ENCODE assay signal across 1 cellular context in genomic region chr5:43483210-43484048, GRCh38.
TF ChIP-seq lines count a peak whose summit lies in the region.

TMEM267 (minus strand) TSS chr5:43483865; CDS start chr5:43453969, 29,896 bp downstream.

TF ChIP-seq in K562, 482 proteins besides CTCF, POLR2A, EP300 and RAD21 (continued from another document and continues in another):
- TF ChIP-seq THRA (IDR thresholded peaks at IDR 0.05) = no peak
- no peak for TF ChIP-seq ZNF324 (CRISPR knock-in tag; IDR thresholded peaks at IDR 0.05)
- TF ChIP-seq HIVEP1 (CRISPR knock-in tag; IDR thresholded peaks at IDR 0.05) = no peak
- peak in 1 of 2 experiments; percentile 54; a peak in 1 of 4 replicates for TF ChIP-seq FOXA3 (CRISPR knock-in tag; conservative IDR thresholded peaks at IDR 0.05 in 1 of 2, IDR thresholded peaks at IDR 0.05 in 1 of 2)
- TF ChIP-seq OTX1 (CRISPR knock-in tag; IDR thresholded peaks at IDR 0.05) = no peak
- 0 out of 2 replicates have a peak, but pooled peaks have one; percentile 11 for TF ChIP-seq ZNF583 (CRISPR knock-in tag; IDR thresholded peaks at IDR 0.05)
- TF ChIP-seq FOXP4 (CRISPR knock-in tag; IDR thresholded peaks at IDR 0.05; ENCODE audit: borderline replicate concordance) = 0 out of 2 replicates have a peak, but pooled peaks have one; percentile 24
- TF ChIP-seq TAF7 (tag; IDR thresholded peaks at IDR 0.05) = peak; percentile 80; the same call in 1 of the 2 replicates
- no peak for TF ChIP-seq KHSRP (IDR thresholded peaks at IDR 0.05)
- TF ChIP-seq RBM22 (IDR thresholded peaks at IDR 0.05; ENCODE audit: low read depth, low read length, poor library complexity, severe bottlenecking) = peak; percentile 94
- TF ChIP-seq, protein P1, sequence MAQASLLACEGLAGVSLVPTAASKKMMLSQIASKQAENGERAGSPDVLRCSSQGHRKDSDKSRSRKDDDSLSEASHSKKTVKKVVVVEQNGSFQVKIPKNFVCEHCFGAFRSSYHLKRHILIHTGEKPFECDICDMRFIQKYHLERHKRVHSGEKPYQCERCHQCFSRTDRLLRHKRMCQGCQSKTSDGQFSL (CRISPR knock-in tag; IDR thresholded peaks at IDR 0.05) = 0 out of 2 replicates have a peak, but pooled peaks have one; percentile 11
- TF ChIP-seq, protein P1 (tag; IDR thresholded peaks at IDR 0.05) = no peak
- TF ChIP-seq JUNB (CRISPR knock-in tag; conservative IDR thresholded peaks at IDR 0.05) = no peak
- 0 out of 2 replicates have a peak, but pooled peaks have one; percentile 48 for TF ChIP-seq TGIF2 (CRISPR knock-in tag; IDR thresholded peaks at IDR 0.05)
- TF ChIP-seq, protein P2, sequence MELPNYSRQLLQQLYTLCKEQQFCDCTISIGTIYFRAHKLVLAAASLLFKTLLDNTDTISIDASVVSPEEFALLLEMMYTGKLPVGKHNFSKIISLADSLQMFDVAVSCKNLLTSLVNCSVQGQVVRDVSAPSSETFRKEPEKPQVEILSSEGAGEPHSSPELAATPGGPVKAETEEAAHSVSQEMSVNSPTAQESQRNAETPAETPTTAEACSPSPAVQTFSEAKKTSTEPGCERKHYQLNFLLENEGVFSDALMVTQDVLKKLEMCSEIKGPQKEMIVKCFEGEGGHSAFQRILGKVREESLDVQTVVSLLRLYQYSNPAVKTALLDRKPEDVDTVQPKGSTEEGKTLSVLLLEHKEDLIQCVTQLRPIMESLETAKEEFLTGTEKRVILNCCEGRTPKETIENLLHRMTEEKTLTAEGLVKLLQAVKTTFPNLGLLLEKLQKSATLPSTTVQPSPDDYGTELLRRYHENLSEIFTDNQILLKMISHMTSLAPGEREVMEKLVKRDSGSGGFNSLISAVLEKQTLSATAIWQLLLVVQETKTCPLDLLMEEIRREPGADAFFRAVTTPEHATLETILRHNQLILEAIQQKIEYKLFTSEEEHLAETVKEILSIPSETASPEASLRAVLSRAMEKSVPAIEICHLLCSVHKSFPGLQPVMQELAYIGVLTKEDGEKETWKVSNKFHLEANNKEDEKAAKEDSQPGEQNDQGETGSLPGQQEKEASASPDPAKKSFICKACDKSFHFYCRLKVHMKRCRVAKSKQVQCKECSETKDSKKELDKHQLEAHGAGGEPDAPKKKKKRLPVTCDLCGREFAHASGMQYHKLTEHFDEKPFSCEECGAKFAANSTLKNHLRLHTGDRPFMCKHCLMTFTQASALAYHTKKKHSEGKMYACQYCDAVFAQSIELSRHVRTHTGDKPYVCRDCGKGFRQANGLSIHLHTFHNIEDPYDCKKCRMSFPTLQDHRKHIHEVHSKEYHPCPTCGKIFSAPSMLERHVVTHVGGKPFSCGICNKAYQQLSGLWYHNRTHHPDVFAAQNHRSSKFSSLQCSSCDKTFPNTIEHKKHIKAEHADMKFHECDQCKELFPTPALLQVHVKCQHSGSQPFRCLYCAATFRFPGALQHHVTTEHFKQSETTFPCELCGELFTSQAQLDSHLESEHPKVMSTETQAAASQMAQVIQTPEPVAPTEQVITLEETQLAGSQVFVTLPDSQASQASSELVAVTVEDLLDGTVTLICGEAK (IDR thresholded peaks at IDR 0.05) = no peak
- TF ChIP-seq, protein P2 (CRISPR knock-in tag; IDR thresholded peaks at IDR 0.05) = no peak
- peak; percentile 95 for TF ChIP-seq PRPF4 (IDR thresholded peaks at IDR 0.05; ENCODE audit: insufficient read depth, low read depth, low read length, poor library complexity, severe bottlenecking)
- TF ChIP-seq SRSF3 (IDR thresholded peaks at IDR 0.05; ENCODE audit: insufficient read depth, low read length) = peak; percentile 81; the same call in 1 of the 2 replicates
- no peak for TF ChIP-seq ARID2 (IDR thresholded peaks at IDR 0.05)
- no peak for TF ChIP-seq TFAM (CRISPR knock-in tag; conservative IDR thresholded peaks at IDR 0.05)
- TF ChIP-seq RUNX1 (IDR thresholded peaks at IDR 0.05; ENCODE audit: low read depth) = no peak
- TF ChIP-seq GATAD2A (IDR thresholded peaks at IDR 0.05) = peak; percentile 89
- TF ChIP-seq ARNT (IDR thresholded peaks at IDR 0.05) = no peak; a peak in 2 of 4 replicates
- TF ChIP-seq HDAC3 (IDR thresholded peaks at IDR 0.05; ENCODE audit: borderline replicate concordance, partially characterized antibody) = no peak
- TF ChIP-seq ZNF347 (CRISPR knock-in tag; IDR thresholded peaks at IDR 0.05; ENCODE audit: low read depth) = peak; percentile 61; the same call in 1 of the 2 replicates
- TF ChIP-seq, protein P3, sequence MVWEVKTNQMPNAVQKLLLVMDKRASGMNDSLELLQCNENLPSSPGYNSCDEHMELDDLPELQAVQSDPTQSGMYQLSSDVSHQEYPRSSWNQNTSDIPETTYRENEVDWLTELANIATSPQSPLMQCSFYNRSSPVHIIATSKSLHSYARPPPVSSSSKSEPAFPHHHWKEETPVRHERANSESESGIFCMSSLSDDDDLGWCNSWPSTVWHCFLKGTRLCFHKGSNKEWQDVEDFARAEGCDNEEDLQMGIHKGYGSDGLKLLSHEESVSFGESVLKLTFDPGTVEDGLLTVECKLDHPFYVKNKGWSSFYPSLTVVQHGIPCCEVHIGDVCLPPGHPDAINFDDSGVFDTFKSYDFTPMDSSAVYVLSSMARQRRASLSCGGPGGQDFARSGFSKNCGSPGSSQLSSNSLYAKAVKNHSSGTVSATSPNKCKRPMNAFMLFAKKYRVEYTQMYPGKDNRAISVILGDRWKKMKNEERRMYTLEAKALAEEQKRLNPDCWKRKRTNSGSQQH (CRISPR knock-in tag; IDR thresholded peaks at IDR 0.05) = 0 out of 2 replicates have a peak, but pooled peaks have one; percentile 4
- no peak for TF ChIP-seq GABPA (tag; conservative IDR thresholded peaks at IDR 0.05; ENCODE audit: low read depth)
- TF ChIP-seq ETV5 (CRISPR knock-in tag; IDR thresholded peaks at IDR 0.05; ENCODE audit: low read depth) = no peak
- TF ChIP-seq CSDE1 (IDR thresholded peaks at IDR 0.05) = no peak
- TF ChIP-seq BRD4 (IDR thresholded peaks at IDR 0.05) = no peak; the same call in none of the 2 replicates
- peak; percentile 43; the same call in 1 of the 2 replicates for TF ChIP-seq ZBTB12 (CRISPR knock-in tag; IDR thresholded peaks at IDR 0.05)
- TF ChIP-seq ZNF384 (IDR thresholded peaks at IDR 0.05; ENCODE audit: low read depth, low read length) = peak; percentile 49
- peak; percentile 55 for TF ChIP-seq CREB1 (IDR thresholded peaks at IDR 0.05)
- TF ChIP-seq CREB1 (CRISPR knock-in tag; IDR thresholded peaks at IDR 0.05) = peak; percentile 5; the same call in 1 of the 2 replicates
- TF ChIP-seq, protein P4, sequence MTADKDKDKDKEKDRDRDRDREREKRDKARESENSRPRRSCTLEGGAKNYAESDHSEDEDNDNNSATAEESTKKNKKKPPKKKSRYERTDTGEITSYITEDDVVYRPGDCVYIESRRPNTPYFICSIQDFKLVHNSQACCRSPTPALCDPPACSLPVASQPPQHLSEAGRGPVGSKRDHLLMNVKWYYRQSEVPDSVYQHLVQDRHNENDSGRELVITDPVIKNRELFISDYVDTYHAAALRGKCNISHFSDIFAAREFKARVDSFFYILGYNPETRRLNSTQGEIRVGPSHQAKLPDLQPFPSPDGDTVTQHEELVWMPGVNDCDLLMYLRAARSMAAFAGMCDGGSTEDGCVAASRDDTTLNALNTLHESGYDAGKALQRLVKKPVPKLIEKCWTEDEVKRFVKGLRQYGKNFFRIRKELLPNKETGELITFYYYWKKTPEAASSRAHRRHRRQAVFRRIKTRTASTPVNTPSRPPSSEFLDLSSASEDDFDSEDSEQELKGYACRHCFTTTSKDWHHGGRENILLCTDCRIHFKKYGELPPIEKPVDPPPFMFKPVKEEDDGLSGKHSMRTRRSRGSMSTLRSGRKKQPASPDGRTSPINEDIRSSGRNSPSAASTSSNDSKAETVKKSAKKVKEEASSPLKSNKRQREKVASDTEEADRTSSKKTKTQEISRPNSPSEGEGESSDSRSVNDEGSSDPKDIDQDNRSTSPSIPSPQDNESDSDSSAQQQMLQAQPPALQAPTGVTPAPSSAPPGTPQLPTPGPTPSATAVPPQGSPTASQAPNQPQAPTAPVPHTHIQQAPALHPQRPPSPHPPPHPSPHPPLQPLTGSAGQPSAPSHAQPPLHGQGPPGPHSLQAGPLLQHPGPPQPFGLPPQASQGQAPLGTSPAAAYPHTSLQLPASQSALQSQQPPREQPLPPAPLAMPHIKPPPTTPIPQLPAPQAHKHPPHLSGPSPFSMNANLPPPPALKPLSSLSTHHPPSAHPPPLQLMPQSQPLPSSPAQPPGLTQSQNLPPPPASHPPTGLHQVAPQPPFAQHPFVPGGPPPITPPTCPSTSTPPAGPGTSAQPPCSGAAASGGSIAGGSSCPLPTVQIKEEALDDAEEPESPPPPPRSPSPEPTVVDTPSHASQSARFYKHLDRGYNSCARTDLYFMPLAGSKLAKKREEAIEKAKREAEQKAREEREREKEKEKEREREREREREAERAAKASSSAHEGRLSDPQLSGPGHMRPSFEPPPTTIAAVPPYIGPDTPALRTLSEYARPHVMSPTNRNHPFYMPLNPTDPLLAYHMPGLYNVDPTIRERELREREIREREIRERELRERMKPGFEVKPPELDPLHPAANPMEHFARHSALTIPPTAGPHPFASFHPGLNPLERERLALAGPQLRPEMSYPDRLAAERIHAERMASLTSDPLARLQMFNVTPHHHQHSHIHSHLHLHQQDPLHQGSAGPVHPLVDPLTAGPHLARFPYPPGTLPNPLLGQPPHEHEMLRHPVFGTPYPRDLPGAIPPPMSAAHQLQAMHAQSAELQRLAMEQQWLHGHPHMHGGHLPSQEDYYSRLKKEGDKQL (CRISPR knock-in tag; IDR thresholded peaks at IDR 0.05; ENCODE audit: borderline replicate concordance) = 0 out of 2 replicates have a peak, but pooled peaks have one; percentile 28
- TF ChIP-seq SRF (CRISPR knock-in tag; IDR thresholded peaks at IDR 0.05) = 0 out of 4 replicates have a peak, but pooled peaks of 1 of the 2 experiments have one; percentile 34
- TF ChIP-seq ARHGAP35 (IDR thresholded peaks at IDR 0.05; ENCODE audit: partially characterized antibody) = no peak
- no peak for TF ChIP-seq RFX5 (IDR thresholded peaks at IDR 0.05; ENCODE audit: low read depth, low read length)
- no peak for TF ChIP-seq MTF1 (CRISPR knock-in tag; IDR thresholded peaks at IDR 0.05; ENCODE audit: borderline replicate concordance)
- TF ChIP-seq DPF2 (IDR thresholded peaks at IDR 0.05) = 0 out of 2 replicates have a peak, but pooled peaks have one; percentile 18
